Comparison of ENCODE assay signal across 10 cellular contexts in the genomic region with DNA sequence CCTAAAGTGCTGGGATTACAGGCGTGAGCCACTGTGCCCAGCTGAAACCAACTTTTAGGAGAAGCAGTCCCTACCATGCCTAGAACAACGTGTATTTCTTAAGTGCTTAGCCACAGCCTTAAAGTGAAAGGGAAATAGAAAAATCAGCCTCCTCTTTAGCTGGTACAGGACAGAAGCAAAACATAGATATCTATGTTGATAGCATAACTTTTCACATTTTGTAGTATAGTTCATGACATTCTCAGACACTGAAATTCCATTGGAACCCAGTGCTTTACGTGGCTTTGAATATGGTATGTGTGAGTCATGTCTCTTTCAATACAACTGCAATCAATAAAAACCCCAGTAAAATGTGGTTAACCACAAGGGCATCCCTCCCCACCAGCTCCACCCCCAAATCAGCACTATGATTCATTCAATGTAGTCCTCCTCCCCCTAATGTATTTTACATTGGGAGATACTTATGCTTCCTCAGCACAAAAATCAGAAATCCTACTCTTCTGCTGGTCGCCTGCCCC. TPM values are rescaled to one million over a fixed set of nuclear protein-coding genes. Genes with fewer than 3 reads are reported as not detected.
A peak's percentile ranks its signal among the peaks of the same experiment; 100 is the strongest.
DNase-seq lines count a peak whose midpoint lies in the region; ATAC-seq and TF ChIP-seq lines count a peak whose summit lies in the region.
"Had no signal": no experiment of that assay in that cellular context is flagged by ENCODE, and none has a peak within 500 bp of the region (broad histone marks: within the 10 kb centered on the region; RNA-seq: fewer than 3 reads in every experiment).

No MANE protein-coding gene starts in this region.

- no peaks in the 10 kb centered on the region for H3F3A ChIP-seq in Loucy (ENCODE audit: low read depth)

- no TSS peak for BruUV-seq in Calu3 (replicated peaks; lab: Mats Ljungman, UMichigan)

- H3K27ac ChIP-seq in hepatocyte = peak overlapping the region; percentile 9
- no peak overlapping the region for H3K27ac ChIP-seq in dorsolateral prefrontal cortex
- H3K27ac ChIP-seq: thoracic aorta had no signal

- no peaks in the 10 kb centered on the region for H3K9me3 Mint-ChIP-seq in Calu3 (ENCODE audit: low read depth, unreplicated experiment)
- H3K9me3 Mint-ChIP-seq in stimulated activated effector memory CD8-positive, alpha-beta T cell treated with anti-CD3 and anti-CD28 coated beads, Interleukin-12 subunit alpha, Interleukin-12 subunit beta, amount 100 ng/mL, for 72 hours = no peaks in the 10 kb centered on the region
- H3K9me3 Mint-ChIP-seq: IgD-negative memory B cell had no signal

- no peak overlapping the region for H3K4me3 ChIP-seq in Loucy (ENCODE audit: low read length, poor library complexity, severe bottlenecking)
- H3K4me3 ChIP-seq in hepatocyte = no peak overlapping the region
- H3K4me3 ChIP-seq in dorsolateral prefrontal cortex = no peak overlapping the region
- H3K4me3 ChIP-seq: thoracic aorta had no signal

- no peak overlapping the region for H2AFZ ChIP-seq in Loucy (ENCODE audit: low read length)
- no peak overlapping the region for H2AFZ ChIP-seq in hepatocyte

- H3K27me3 Mint-ChIP-seq in Calu3 (ENCODE audit: unreplicated experiment) = no peaks in the 10 kb centered on the region

- H4K20me1 ChIP-seq in Loucy (ENCODE audit: insufficient read depth, low read length, poor library complexity, severe bottlenecking) (no peaks in the 10 kb centered on the region), hepatocyte (ENCODE audit: insufficient read depth, poor library complexity, severe bottlenecking) (peaks cover 9% of the 10 kb centered on the region)

- H3K27ac Mint-ChIP-seq in Calu3 (ENCODE audit: unreplicated experiment) = peak overlapping the region; percentile 83
- peak overlapping the region; percentile 77 for H3K27ac Mint-ChIP-seq in stimulated activated effector memory CD8-positive, alpha-beta T cell treated with anti-CD3 and anti-CD28 coated beads, Interleukin-12 subunit alpha, Interleukin-12 subunit beta, amount 100 ng/mL, for 72 hours
- H3K27ac Mint-ChIP-seq: IgD-negative memory B cell had no signal

- H3K4me3 Mint-ChIP-seq in Calu3 (ENCODE audit: low read depth, unreplicated experiment) = peak overlapping the region; percentile 41
- no peak overlapping the region for H3K4me3 Mint-ChIP-seq in stimulated activated effector memory CD8-positive, alpha-beta T cell treated with anti-CD3 and anti-CD28 coated beads, Interleukin-12 subunit alpha, Interleukin-12 subunit beta, amount 100 ng/mL, for 72 hours

- no peaks in the 10 kb centered on the region for H3K36me3 ChIP-seq in Loucy (ENCODE audit: insufficient read depth, low read length)
- no peaks in the 10 kb centered on the region for H3K36me3 ChIP-seq in hepatocyte (replicated peaks; ENCODE audit: insufficient read depth, low read depth)
- H3K36me3 ChIP-seq: thoracic aorta had no signal

- H3K27me3 ChIP-seq in Loucy (ENCODE audit: insufficient read depth, low read length, poor library complexity, severe bottlenecking) (peaks cover 77% of the 10 kb centered on the region), hepatocyte (no peaks in the 10 kb centered on the region), dorsolateral prefrontal cortex (peaks cover 0 to 3% (median 0%) of the 10 kb centered on the region in 45 donors)

- ATAC-seq in stimulated activated effector memory CD8-positive, alpha-beta T cell treated with anti-CD3 and anti-CD28 coated beads, Interleukin-12 subunit alpha, Interleukin-12 subunit beta, amount 100 ng/mL, for 72 hours = peak; percentile 98

- peaks cover 83% of the 10 kb centered on the region for H3K4me1 Mint-ChIP-seq in Calu3 (ENCODE audit: low read depth, unreplicated experiment)
- peaks cover 12% of the 10 kb centered on the region for H3K4me1 Mint-ChIP-seq in stimulated activated effector memory CD8-positive, alpha-beta T cell treated with anti-CD3 and anti-CD28 coated beads, Interleukin-12 subunit alpha, Interleukin-12 subunit beta, amount 100 ng/mL, for 72 hours

- TF ChIP-seq CTCF in Calu3 (IDR thresholded peaks at IDR 0.05; ENCODE audit: unreplicated experiment) (no peak), Loucy (conservative IDR thresholded peaks at IDR 0.05; ENCODE audit: low read length) (no peak), hepatocyte (IDR thresholded peaks at IDR 0.05; ENCODE audit: poor library complexity) (no peak), dorsolateral prefrontal cortex (IDR thresholded peaks at IDR 0.05 in 54 of 56, conservative IDR thresholded peaks at IDR 0.05 in 2 of 56; ENCODE audit: low read depth in 1 of 56, partially characterized antibody in 56 of 56) (no peak)

- H3K4me2 ChIP-seq in Loucy (ENCODE audit: low read depth, low read length, poor library complexity, severe bottlenecking) (peak overlapping the region; percentile 43), hepatocyte (peak overlapping the region; percentile 7)

- H3K9me3 ChIP-seq in Loucy (ENCODE audit: insufficient read depth, low read depth, low read length) (no peaks in the 10 kb centered on the region), hepatocyte (ENCODE audit: low read depth) (no peaks in the 10 kb centered on the region)
- H3K9me3 ChIP-seq: thoracic aorta had no signal

- H3K4me1 ChIP-seq in Loucy (ENCODE audit: insufficient read depth, low read length, poor library complexity, severe bottlenecking) (peaks cover 9% of the 10 kb centered on the region), hepatocyte (ENCODE audit: insufficient read depth) (peaks cover 29% of the 10 kb centered on the region)

- 51% methylated on average over 4 of the region's 4 CpGs for WGBS in hepatocyte (ENCODE audit: low lambda C conversion rate, missing lambda C conversion rate)

- H3K9me2 ChIP-seq in Loucy (replicated peaks; ENCODE audit: low read depth, low read length) = no peaks in the 10 kb centered on the region
- H3K9me2 ChIP-seq in hepatocyte (replicated peaks; ENCODE audit: insufficient read depth) = no peaks in the 10 kb centered on the region

- no peak overlapping the region for H3K9ac ChIP-seq in Loucy (ENCODE audit: low read depth, low read length, poor library complexity, severe bottlenecking)

- intact Hi-C loops in Calu3 (cut with micrococcal nuclease; ENCODE audit: unreplicated experiment) (loop anchor here (2.0 kb wide), 1 partner anchor 50 kb away; no protein-coding TSS in a partner anchor), dorsolateral prefrontal cortex (cut with DNase I) (no loop called here)

- peaks cover 39% of the 10 kb centered on the region for H3K36me3 Mint-ChIP-seq in Calu3 (ENCODE audit: insufficient read depth, unreplicated experiment)
- H3K36me3 Mint-ChIP-seq in stimulated activated effector memory CD8-positive, alpha-beta T cell treated with anti-CD3 and anti-CD28 coated beads, Interleukin-12 subunit alpha, Interleukin-12 subunit beta, amount 100 ng/mL, for 72 hours = peaks cover 9% of the 10 kb centered on the region

- DNase-seq in Calu3 (peak; percentile 83), GOT3 (lab: John Stamatoyannopoulos, UW) (peak; percentile 33), hepatocyte (ENCODE audit: low spot score) (no peak), dorsolateral prefrontal cortex (no peak), NCI-H774 (lab: John Stamatoyannopoulos, UW) (no peak)
- DNase-seq in activated CD8-positive, alpha-beta memory T cell treated with anti-CD3 and anti-CD28 coated beads, Interleukin-2, amount 50 U/mL, for 24 hours (ENCODE audit: extremely low read depth) = peak; percentile 53
- peak; percentile 14 to 73 for DNase-seq in stimulated activated effector memory CD8-positive, alpha-beta T cell treated with anti-CD3 and anti-CD28 coated beads, Interleukin-12 subunit alpha, Interleukin-12 subunit beta, amount 100 ng/mL, for 72 hours (ENCODE audit: low spot score in 2 of 2)

- H3K79me2 ChIP-seq in Loucy (ENCODE audit: insufficient read depth, low read length) (no peaks in the 10 kb centered on the region), hepatocyte (peaks cover 19% of the 10 kb centered on the region)

- CTCF ChIA-PET in Calu3 (lab: Charles Lee) = interaction anchor here (0.5 to 2.7 kb wide), 5 partner anchors 10 to 757 kb away, joined by 3 to 17 read pairs (median 5); partner anchors contain the start of gene TGFB2

RNA-seq across cellular contexts. Expression of gene TGFB2, which starts 32.1 kb away (rescaled TPM):
- total RNA-seq in Calu3 (2022) (32.2 and 37.6 TPM in 2 replicates), hepatocyte (15.0 and 17.1 TPM in 2 replicates), dorsolateral prefrontal cortex (10 to 100 TPM; 15.0 to 77.8 (median 33.8) TPM)
- polyA plus RNA-seq in hepatocyte = 6.7 and 13.6 TPM in 2 replicates

Comparison
In these comparisons a context has a peak if more than half of its experiments do, and no peak if none do; other contexts are left out.
1. DNase-seq: peak in Calu3 (single experiment), GOT3 (single experiment), activated CD8-positive, alpha-beta memory T cell treated with anti-CD3 and anti-CD28 coated beads, Interleukin-2, amount 50 U/mL, for 24 hours (single experiment) and stimulated activated effector memory CD8-positive, alpha-beta T cell treated with anti-CD3 and anti-CD28 coated beads, Interleukin-12 subunit alpha, Interleukin-12 subunit beta, amount 100 ng/mL, for 72 hours (2 of 2); none in hepatocyte (single experiment), dorsolateral prefrontal cortex (0 of 10) and NCI-H774 (single experiment).